ENCODE assay signal across 8 cellular contexts in the genomic region with DNA sequence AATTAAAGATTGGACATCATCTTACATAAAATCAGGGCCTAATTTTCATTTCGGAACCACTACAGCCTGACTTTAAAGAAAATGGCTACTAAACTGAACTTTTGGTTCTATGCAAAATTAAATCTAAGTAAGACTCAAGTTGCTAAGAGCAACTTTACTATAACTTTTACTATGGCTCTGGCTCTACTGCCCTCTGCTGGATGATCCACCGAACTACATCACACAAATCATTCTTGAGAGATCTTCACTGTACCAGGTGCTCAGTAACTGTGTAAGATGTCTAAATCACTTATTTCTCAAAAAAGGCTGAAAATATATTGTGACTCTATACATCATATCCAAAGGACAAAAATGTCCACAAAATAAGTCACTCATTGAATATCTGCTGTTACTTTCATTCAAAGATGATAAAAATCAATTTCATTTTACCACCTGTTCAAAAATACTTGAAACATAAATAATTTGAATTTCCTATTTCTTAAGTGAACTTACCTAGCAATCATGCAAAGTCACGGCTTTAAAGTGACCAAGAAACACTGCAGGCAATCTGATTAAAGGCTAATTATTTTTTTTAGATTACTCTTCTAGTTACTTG. TPM values are rescaled to one million over a fixed set of nuclear protein-coding genes. Genes with fewer than 3 reads are reported as not detected.
A peak's percentile ranks its signal among the peaks of the same experiment; 100 is the strongest.
DNase-seq lines count a peak whose midpoint lies in the region; ATAC-seq and TF ChIP-seq lines count a peak whose summit lies in the region.

No MANE protein-coding gene starts in this region.

- peak; percentile 50 for DNase-seq in COLO829 (ENCODE audit: low spot score)
- peak; percentile 94 for DNase-seq in HT-29 (ENCODE audit: low spot score)
- DNase-seq in SJCRH30, result peak; percentile 21 to 78
- DNase-seq in activated naive CD4-positive, alpha-beta T cell (lab: John Stamatoyannopoulos, UW), result peak; percentile 10 to 50 (median 32)
- peak; percentile 43 for DNase-seq in germinal center (ENCODE audit: low spot score)
- DNase-seq in prostate gland (ENCODE audit: low spot score), result peak; percentile 73
- DNase-seq in NCI-H1048 (lab: John Stamatoyannopoulos, UW), result no peak

- H3K36me3 ChIP-seq in SJCRH30, result peaks cover 44% of the 10 kb centered on the region
- H3K36me3 ChIP-seq in prostate gland, result peaks cover 0 to 3% of the 10 kb centered on the region in 2 donors

- intact Hi-C loops in prostate gland (cut with DNase I), result loop anchor here (2.0 to 10.0 kb wide), 3 partner anchors 147 to 401 kb away; partner anchors contain the start of genes ITGA1 and PELO

- H3K27me3 ChIP-seq in SJCRH30 (no peaks in the 10 kb centered on the region), prostate gland (replicated peaks; ENCODE audit: insufficient read depth) (no peaks in the 10 kb centered on the region)

- H3K27ac ChIP-seq in SJCRH30, result no peak overlapping the region
- no peak overlapping the region for H3K27ac ChIP-seq in prostate gland

- peak; percentile 90 for ATAC-seq in GM19455 (IDR thresholded peaks at IDR 0.05; ENCODE audit: unreplicated experiment)

- 19% methylated on average over 3 of the region's 3 CpGs for WGBS in prostate gland

- peak; percentile 76 to 94 (median 90) for TF ChIP-seq CTCF in prostate gland (IDR thresholded peaks at IDR 0.05)

- H3K4me3 ChIP-seq in SJCRH30 (no peak overlapping the region), prostate gland (no peak overlapping the region)

- H3K9me3 ChIP-seq in SJCRH30 (replicated peaks) (no peaks in the 10 kb centered on the region), prostate gland (no peaks in the 10 kb centered on the region)

- no peaks in the 10 kb centered on the region for H3K4me1 ChIP-seq in SJCRH30
- H3K4me1 ChIP-seq in prostate gland (replicated peaks), result no peaks in the 10 kb centered on the region

- no peak for TF ChIP-seq POLR2A in prostate gland (IDR thresholded peaks at IDR 0.05)

RNA-seq across cellular contexts. Expression of gene MOCS2, which starts 13.5 kb away (rescaled TPM):
- 17.2 and 19.8 TPM in 2 replicates for total RNA-seq in HT-29 (2014; rRNA removed; shearing (Covaris generic))
- total RNA-seq in SJCRH30 (2014; rRNA removed; shearing (Covaris generic)), result 37.4 and 44.2 TPM in 2 replicates
- 10 to 100 TPM; 30.4 to 51.3 TPM for total RNA-seq in prostate gland
